Comparison of ENCODE assay signal across 15 cellular contexts in the genomic region with DNA sequence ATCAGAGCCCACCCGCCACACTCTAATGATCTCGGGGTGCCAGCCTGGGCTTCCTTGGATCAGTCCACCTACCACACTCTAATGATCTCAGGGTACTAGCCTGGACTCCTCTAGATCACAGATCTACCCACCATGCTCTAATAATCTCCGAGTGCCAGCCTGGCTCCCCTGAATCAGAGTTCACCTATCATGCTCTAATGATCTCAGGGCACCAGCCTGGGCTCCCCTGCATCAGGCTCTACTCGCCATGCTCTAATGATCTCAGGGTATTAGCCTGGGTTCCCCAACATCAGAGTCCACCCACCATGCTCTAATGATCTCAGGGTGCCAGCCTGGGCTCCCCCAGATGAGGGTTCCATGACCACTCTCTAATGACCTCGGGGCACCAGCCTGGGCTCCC. TPM values are rescaled to one million over a fixed set of nuclear protein-coding genes. Genes with fewer than 3 reads are reported as not detected.
DNase-seq lines count a peak whose midpoint lies in the region; ATAC-seq and TF ChIP-seq lines count a peak whose summit lies in the region.
"Had no signal": no experiment of that assay in that cellular context is flagged by ENCODE, and none has a peak within 500 bp of the region (broad histone marks: within the 10 kb centered on the region; RNA-seq: fewer than 3 reads in every experiment).

No MANE protein-coding gene starts in this region.

- no peaks in the 10 kb centered on the region for H3K4me1 ChIP-seq in CD8-positive, alpha-beta T cell (ENCODE audit: insufficient read depth, low read length)

- intact Hi-C loops in CD8-positive, alpha-beta T cell (cut with DNase I, micrococcal nuclease) = no loop called here

- H3K4me3 Mint-ChIP-seq in CD8-positive, alpha-beta T cell = no peak overlapping the region
- H3K4me3 Mint-ChIP-seq in WTC11 (no peak overlapping the region), memory B cell (no peak overlapping the region)
- no peak overlapping the region for H3K4me3 Mint-ChIP-seq in stimulated activated effector memory CD8-positive, alpha-beta T cell treated with anti-CD3 and anti-CD28 coated beads, Interleukin-12 subunit alpha, Interleukin-12 subunit beta, amount 100 ng/mL, for 72 hours
- H3K4me3 Mint-ChIP-seq in activated CD4-positive, alpha-beta memory T cell treated with anti-CD3 and anti-CD28 coated beads, Interleukin-2, amount 10 ng/mL, durations not matched to agents 7 days and 5 days = no peak overlapping the region
- H3K4me3 Mint-ChIP-seq: B cell had no signal

- no peak overlapping the region for H3K4me3 ChIP-seq in CD8-positive, alpha-beta T cell (ENCODE audit: low read depth, low read length)

- no peaks in the 10 kb centered on the region for H3K9me3 Mint-ChIP-seq in CD8-positive, alpha-beta T cell
- H3K9me3 Mint-ChIP-seq in WTC11 = peaks cover 11% of the 10 kb centered on the region
- H3K9me3 Mint-ChIP-seq in memory B cell = peaks cover 8% of the 10 kb centered on the region
- H3K9me3 Mint-ChIP-seq in stimulated activated effector memory CD8-positive, alpha-beta T cell treated with anti-CD3 and anti-CD28 coated beads, Interleukin-12 subunit alpha, Interleukin-12 subunit beta, amount 100 ng/mL, for 72 hours = no peaks in the 10 kb centered on the region
- peaks cover 8% of the 10 kb centered on the region for H3K9me3 Mint-ChIP-seq in activated CD4-positive, alpha-beta memory T cell treated with anti-CD3 and anti-CD28 coated beads, Interleukin-2, amount 10 ng/mL, durations not matched to agents 7 days and 5 days

- no peak for ATAC-seq in CD8-positive, alpha-beta T cell
- ATAC-seq in WTC11 = no peak
- no peak for ATAC-seq in memory B cell (ENCODE audit: low read depth)
- ATAC-seq in stimulated activated effector memory CD8-positive, alpha-beta T cell treated with anti-CD3 and anti-CD28 coated beads, Interleukin-12 subunit alpha, Interleukin-12 subunit beta, amount 100 ng/mL, for 72 hours = no peak
- ATAC-seq: HepG2 had no signal

- peaks cover 56% of the 10 kb centered on the region for H3K36me3 Mint-ChIP-seq in CD8-positive, alpha-beta T cell
- H3K36me3 Mint-ChIP-seq in WTC11 (peaks cover 32% of the 10 kb centered on the region), memory B cell (peaks cover 34% of the 10 kb centered on the region)
- peaks cover 20% of the 10 kb centered on the region for H3K36me3 Mint-ChIP-seq in stimulated activated effector memory CD8-positive, alpha-beta T cell treated with anti-CD3 and anti-CD28 coated beads, Interleukin-12 subunit alpha, Interleukin-12 subunit beta, amount 100 ng/mL, for 72 hours
- peaks cover 34% of the 10 kb centered on the region for H3K36me3 Mint-ChIP-seq in activated CD4-positive, alpha-beta memory T cell treated with anti-CD3 and anti-CD28 coated beads, Interleukin-2, amount 10 ng/mL, durations not matched to agents 7 days and 5 days (ENCODE audit: low read depth)

- POLR2A ChIA-PET in CD8-positive, alpha-beta T cell (lab: Charles Lee) = no interaction called here
- POLR2A ChIA-PET in WTC11 (lab: Charles Lee) = no interaction called here
- POLR2A ChIA-PET in activated CD4-positive, alpha-beta memory T cell treated with anti-CD3 and anti-CD28 coated beads, Interleukin-2, amount 10 ng/mL, durations not matched to agents 7 days and 5 days (lab: Charles Lee) = no interaction called here

- H3K27me3 ChIP-seq in CD8-positive, alpha-beta T cell (ENCODE audit: insufficient read depth, low read length) = no peaks in the 10 kb centered on the region

- no peaks in the 10 kb centered on the region for H3K36me3 ChIP-seq in CD8-positive, alpha-beta T cell (ENCODE audit: insufficient read depth, low read length)

- no peak for DNase-seq in CD8-positive, alpha-beta T cell
- no peak for DNase-seq in WTC11 (ENCODE audit: low spot score)
- DNase-seq in memory B cell (ENCODE audit: low spot score in 2 of 2) = no peak
- no peak for DNase-seq in stimulated activated effector memory CD8-positive, alpha-beta T cell treated with anti-CD3 and anti-CD28 coated beads, Interleukin-12 subunit alpha, Interleukin-12 subunit beta, amount 100 ng/mL, for 72 hours (ENCODE audit: low spot score in 2 of 2)
- DNase-seq in NOMO-1 (lab: John Stamatoyannopoulos, UW; ENCODE audit: unreplicated experiment in 2 of 2) = no peak
- no peak for DNase-seq in NCI-H146 (lab: John Stamatoyannopoulos, UW)
- no peak for DNase-seq in activated CD4-positive, alpha-beta memory T cell treated with anti-CD3 and anti-CD28 coated beads, Interleukin-2, amount 10 ng/mL, durations not matched to agents 7 days and 5 days
- no peak for DNase-seq in NCI-H226
- DNase-seq: H7, NCI-H1930, NCI-H2171, NCI-H510A, SIG-M5 had no signal

- no peak overlapping the region for H3K27ac ChIP-seq in CD8-positive, alpha-beta T cell (ENCODE audit: low read depth, low read length)

- TF ChIP-seq CTCF in CD8-positive, alpha-beta T cell (IDR thresholded peaks at IDR 0.05) = no peak
- no peak for TF ChIP-seq CTCF in WTC11 (IDR thresholded peaks at IDR 0.05)

- H3K4me1 Mint-ChIP-seq in CD8-positive, alpha-beta T cell (ENCODE audit: low read depth) = peaks cover 5% of the 10 kb centered on the region
- H3K4me1 Mint-ChIP-seq in WTC11 (peaks cover 8% of the 10 kb centered on the region), memory B cell (peaks cover 12% of the 10 kb centered on the region)
- peaks cover 21% of the 10 kb centered on the region for H3K4me1 Mint-ChIP-seq in stimulated activated effector memory CD8-positive, alpha-beta T cell treated with anti-CD3 and anti-CD28 coated beads, Interleukin-12 subunit alpha, Interleukin-12 subunit beta, amount 100 ng/mL, for 72 hours
- H3K4me1 Mint-ChIP-seq in activated CD4-positive, alpha-beta memory T cell treated with anti-CD3 and anti-CD28 coated beads, Interleukin-2, amount 10 ng/mL, durations not matched to agents 7 days and 5 days = no peaks in the 10 kb centered on the region

- H3K27me3 Mint-ChIP-seq in CD8-positive, alpha-beta T cell (ENCODE audit: low read depth) = no peaks in the 10 kb centered on the region
- H3K27me3 Mint-ChIP-seq in WTC11 (ENCODE audit: low read depth) (no peaks in the 10 kb centered on the region), memory B cell (no peaks in the 10 kb centered on the region)
- H3K27me3 Mint-ChIP-seq in activated CD4-positive, alpha-beta memory T cell treated with anti-CD3 and anti-CD28 coated beads, Interleukin-2, amount 10 ng/mL, durations not matched to agents 7 days and 5 days = no peaks in the 10 kb centered on the region
- H3K27me3 Mint-ChIP-seq: B cell had no signal

- peak overlapping the region; percentile 67 for H3K27ac Mint-ChIP-seq in CD8-positive, alpha-beta T cell
- H3K27ac Mint-ChIP-seq in WTC11 (peak overlapping the region; percentile 27; the same call in 1 of the 2 replicates), memory B cell (peak overlapping the region; percentile 51)
- H3K27ac Mint-ChIP-seq in stimulated activated effector memory CD8-positive, alpha-beta T cell treated with anti-CD3 and anti-CD28 coated beads, Interleukin-12 subunit alpha, Interleukin-12 subunit beta, amount 100 ng/mL, for 72 hours = peak overlapping the region; percentile 78
- no peak overlapping the region for H3K27ac Mint-ChIP-seq in activated CD4-positive, alpha-beta memory T cell treated with anti-CD3 and anti-CD28 coated beads, Interleukin-2, amount 10 ng/mL, durations not matched to agents 7 days and 5 days
- H3K27ac Mint-ChIP-seq: B cell had no signal

- no peaks in the 10 kb centered on the region for H3K9me3 ChIP-seq in CD8-positive, alpha-beta T cell (ENCODE audit: low read length)

- CTCF ChIA-PET in CD8-positive, alpha-beta T cell (lab: Charles Lee) = no interaction called here
- CTCF ChIA-PET in WTC11 (lab: Charles Lee) = no interaction called here
- CTCF ChIA-PET in activated CD4-positive, alpha-beta memory T cell treated with anti-CD3 and anti-CD28 coated beads, Interleukin-2, amount 10 ng/mL, durations not matched to agents 7 days and 5 days (lab: Charles Lee) = no interaction called here

TF ChIP-seq in WTC11, 78 proteins besides CTCF, POLR2A, EP300 and RAD21 (continues in another document):
- TF ChIP-seq CREB1 (CRISPR knock-in tag; IDR thresholded peaks at IDR 0.05) (no peak), ZNF263 (CRISPR knock-in tag; IDR thresholded peaks at IDR 0.05; ENCODE audit: low read depth) (no peak), TCF7 (CRISPR knock-in tag; IDR thresholded peaks at IDR 0.05; ENCODE audit: low read depth) (no peak), SMAD4 (CRISPR knock-in tag; IDR thresholded peaks at IDR 0.05) (no peak)
- TF ChIP-seq, protein P1, sequence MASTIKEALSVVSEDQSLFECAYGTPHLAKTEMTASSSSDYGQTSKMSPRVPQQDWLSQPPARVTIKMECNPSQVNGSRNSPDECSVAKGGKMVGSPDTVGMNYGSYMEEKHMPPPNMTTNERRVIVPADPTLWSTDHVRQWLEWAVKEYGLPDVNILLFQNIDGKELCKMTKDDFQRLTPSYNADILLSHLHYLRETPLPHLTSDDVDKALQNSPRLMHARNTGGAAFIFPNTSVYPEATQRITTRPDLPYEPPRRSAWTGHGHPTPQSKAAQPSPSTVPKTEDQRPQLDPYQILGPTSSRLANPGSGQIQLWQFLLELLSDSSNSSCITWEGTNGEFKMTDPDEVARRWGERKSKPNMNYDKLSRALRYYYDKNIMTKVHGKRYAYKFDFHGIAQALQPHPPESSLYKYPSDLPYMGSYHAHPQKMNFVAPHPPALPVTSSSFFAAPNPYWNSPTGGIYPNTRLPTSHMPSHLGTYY (CRISPR knock-in tag; IDR thresholded peaks at IDR 0.05) = no peak

RNA-seq across cellular contexts. Expression of a gene that starts 48.1 kb away (rescaled TPM):
- total RNA-seq in CD8-positive, alpha-beta T cell = 1 to 10 TPM; 7.1 to 9.7 TPM
- total RNA-seq in WTC11 (2021) = 22.8 to 25.0 TPM (median 23.0 TPM) in 3 replicates
- total RNA-seq in activated CD4-positive, alpha-beta memory T cell treated with anti-CD3 and anti-CD28 coated beads, Interleukin-2, amount 10 ng/mL, durations not matched to agents 7 days and 5 days = 10 to 100 TPM; 34.3 to 36.1 TPM

RNA-seq across cellular contexts. Expression of a gene that starts 50.0 kb away (rescaled TPM):
- total RNA-seq in CD8-positive, alpha-beta T cell = 10 to 100 TPM; 33.3 to 35.1 TPM
- total RNA-seq in WTC11 (2021) = 72.3 to 74.5 TPM (median 72.8 TPM) in 3 replicates
- 10 to 100 TPM; 74.5 to 75.6 TPM for total RNA-seq in activated CD4-positive, alpha-beta memory T cell treated with anti-CD3 and anti-CD28 coated beads, Interleukin-2, amount 10 ng/mL, durations not matched to agents 7 days and 5 days
